Comparison of ENCODE assay signal across 13 cellular contexts in the genomic region with DNA sequence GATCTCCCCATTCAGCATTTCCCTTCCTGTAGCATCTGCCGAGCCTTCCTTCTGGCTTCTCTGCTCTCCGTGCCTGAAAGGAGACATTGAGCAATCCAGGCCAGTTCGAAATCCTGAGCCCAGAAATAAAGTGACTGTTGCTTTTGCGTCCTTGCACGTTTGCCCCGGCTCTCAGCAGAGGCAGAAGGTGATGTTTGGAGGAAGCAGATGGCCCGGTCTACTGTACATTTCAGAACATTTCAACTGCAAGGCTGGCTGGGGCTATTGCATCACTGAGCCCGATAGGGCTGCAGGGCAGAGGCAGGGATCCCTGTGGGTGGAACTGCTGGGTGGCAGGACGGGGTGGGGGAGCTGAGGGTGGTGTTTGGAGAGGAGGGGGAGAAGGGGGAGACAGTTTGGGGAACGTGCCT. TPM values are rescaled to one million over a fixed set of nuclear protein-coding genes. Genes with fewer than 3 reads are reported as not detected.
DNase-seq lines count a peak whose midpoint lies in the region; ATAC-seq and TF ChIP-seq lines count a peak whose summit lies in the region.
"Had no signal": no experiment of that assay in that cellular context is flagged by ENCODE, and none has a peak within 500 bp of the region (broad histone marks: within the 10 kb centered on the region; RNA-seq: fewer than 3 reads in every experiment).

No MANE protein-coding gene starts in this region.

- TF ChIP-seq CTCF in AG10803 (conservative IDR thresholded peaks at IDR 0.05; ENCODE audit: low read length), result no peak
- no peak for TF ChIP-seq CTCF in HL-60 (IDR thresholded peaks at IDR 0.05; ENCODE audit: insufficient read depth, low read length)
- TF ChIP-seq CTCF in adrenal gland (IDR thresholded peaks at IDR 0.05), result no peak

- no peak for TF ChIP-seq POLR2A in adrenal gland (IDR thresholded peaks at IDR 0.05)

- no peak for ATAC-seq in GM21825 (IDR thresholded peaks at IDR 0.05; ENCODE audit: unreplicated experiment)
- ATAC-seq: activated CD4-positive, CD25-positive, alpha-beta regulatory T cell treated with anti-CD3 and anti-CD28 coated beads, Interleukin-2, amount 50 U/mL, for 24 hours had no signal

- H3K27ac ChIP-seq in HL-60 (replicated peaks), result peak overlapping the region; percentile 51
- H3K27ac ChIP-seq in adrenal gland, result peak overlapping the region in 1 of 5 donors; percentile 44

- H3K27me3 ChIP-seq in HL-60 (ENCODE audit: insufficient read depth, poor library complexity, severe bottlenecking) (no peaks in the 10 kb centered on the region), adrenal gland (no peaks in the 10 kb centered on the region)
- H3K27me3 ChIP-seq: Peyer's patch had no signal

- H3K4me1 ChIP-seq in adrenal gland (replicated peaks in 1 of 2), result no peaks in the 10 kb centered on the region

- intact Hi-C loops in adrenal gland (cut with DNase I), result no loop called here

- no peaks in the 10 kb centered on the region for H3K36me3 ChIP-seq in adrenal gland (replicated peaks in 1 of 2)
- H3K36me3 ChIP-seq: Peyer's patch had no signal

- H3K4me3 ChIP-seq in AG10803 (ENCODE audit: low read length), result no peak overlapping the region
- H3K4me3 ChIP-seq in HL-60 (replicated peaks; ENCODE audit: insufficient read depth, low read length), result no peak overlapping the region
- no peak overlapping the region for H3K4me3 ChIP-seq in adrenal gland
- H3K4me3 ChIP-seq: Peyer's patch had no signal

- peak; percentile 52 for DNase-seq in AG10803 (ENCODE audit: low read depth)
- peak; percentile 87 to 92 for DNase-seq in HL-60 (ENCODE audit: low read depth in 1 of 2, low spot score in 1 of 2)
- DNase-seq in adrenal gland, result peak in 5 of 7 donors; percentile 44 to 71 (median 46)
- peak; percentile 26 for DNase-seq in medulla oblongata (ENCODE audit: extremely low spot score)
- no peak for DNase-seq in NCI-H748 (lab: John Stamatoyannopoulos, UW; ENCODE audit: unreplicated experiment)
- no peak for DNase-seq in kidney tubule cell (ENCODE audit: low spot score)
- no peak for DNase-seq in activated CD4-positive, alpha-beta T cell treated with anti-CD3 and anti-CD28 coated beads for 4 hours
- DNase-seq: activated naive CD4-positive, alpha-beta T cell treated with anti-CD3 and anti-CD28 coated beads, Interleukin-2, amount 50 U/mL, for 16 hours; endodermal cell; NCI-H1105 had no signal

- H3K9me3 ChIP-seq in adrenal gland (replicated peaks in 1 of 3), result no peaks in the 10 kb centered on the region
- H3K9me3 ChIP-seq: Peyer's patch had no signal

- 21 to 29% (median 25%) methylated on average over 10 of the region's 10 CpGs for WGBS in adrenal gland, 4 donors

RNA-seq across cellular contexts. Expression of a gene that starts 29.5 kb away (rescaled TPM):
- 10 to 100 TPM; 11.4 to 40.1 (median 19.3) TPM for total RNA-seq in adrenal gland
- 1 to 10 TPM; 3.4 to 9.6 (median 8.3) TPM for polyA plus RNA-seq in adrenal gland

Comparison
In these comparisons a context has a peak if more than half of its experiments do, and no peak if none do; other contexts are left out.
1. DNase-seq: peak in AG10803 (single experiment), HL-60 (2 of 2), adrenal gland (5 of 7) and medulla oblongata (single experiment); none in NCI-H748 (single experiment), kidney tubule cell (single experiment) and activated CD4-positive, alpha-beta T cell treated with anti-CD3 and anti-CD28 coated beads for 4 hours (0 of 2).